8 cellular contexts compared by ENCODE assay signal in the genomic region with DNA sequence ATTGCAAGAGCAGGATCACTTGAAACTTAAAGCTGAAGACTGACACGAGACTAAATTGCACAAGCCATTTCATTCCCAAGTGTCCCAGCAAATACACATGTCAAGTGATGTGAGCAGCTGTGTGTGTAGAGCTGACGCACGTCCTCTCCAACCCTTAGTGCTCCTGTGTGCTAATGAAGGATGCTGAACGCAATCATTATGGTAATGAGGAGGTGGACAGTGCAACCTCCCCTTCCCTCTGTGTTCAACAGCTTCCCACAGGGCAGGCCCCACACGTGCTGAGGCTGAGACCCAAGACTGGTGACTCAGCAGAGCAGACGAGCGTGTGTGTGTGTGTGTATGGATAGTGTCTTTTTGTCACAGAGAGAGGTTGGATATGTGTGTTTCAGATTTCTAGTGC.
DNase-seq lines count a peak whose midpoint lies in the region; ATAC-seq, FAIRE-seq and TF ChIP-seq lines count a peak whose summit lies in the region.

No MANE protein-coding gene starts in this region.

- H3K4me3 ChIP-seq in astrocyte (ENCODE audit: insufficient read depth, low read depth, low read length): no peak overlapping the region

- no peak for FAIRE-seq in astrocyte (lab: Jason Lieb, UNC)

- intact Hi-C loops in left cardiac atrium (cut with DNase I): no loop called here

- H3K79me2 ChIP-seq in astrocyte (ENCODE audit: insufficient read depth, low read length): no peaks in the 10 kb centered on the region

- H3K4me1 ChIP-seq in astrocyte (ENCODE audit: insufficient read depth, low read length): peaks cover 23% of the 10 kb centered on the region

- peak overlapping the region; percentile 48 for H3K9ac ChIP-seq in astrocyte (ENCODE audit: low read length)

- peak overlapping the region; percentile 28 for H3K27ac ChIP-seq in astrocyte (ENCODE audit: low read depth, low read length)

- H3K27me3 Mint-ChIP-seq in HFFc6 (ENCODE audit: insufficient read depth) (peaks cover 2% of the 10 kb centered on the region; the same call in 1 of the 2 replicates), astrocyte (ENCODE audit: low read depth, unreplicated experiment) (no peaks in the 10 kb centered on the region)

- ATAC-seq in left cardiac atrium (peak; percentile 44 to 80), GM18502 (IDR thresholded peaks at IDR 0.05; ENCODE audit: poor library complexity, unreplicated experiment) (no peak), HG02981 (IDR thresholded peaks at IDR 0.05; ENCODE audit: unreplicated experiment) (no peak), GM18858 (IDR thresholded peaks at IDR 0.05; ENCODE audit: unreplicated experiment) (no peak)

- H3K4me3 Mint-ChIP-seq in HFFc6 (peak overlapping the region; percentile 35), astrocyte (ENCODE audit: unreplicated experiment) (no peak overlapping the region)

- H3K27ac Mint-ChIP-seq in HFFc6: peak overlapping the region; percentile 90
- no peak overlapping the region for H3K27ac Mint-ChIP-seq in astrocyte (ENCODE audit: unreplicated experiment)

- TF ChIP-seq CTCF in HFFc6 (IDR thresholded peaks at IDR 0.05) (no peak), astrocyte (IDR thresholded peaks at IDR 0.05; ENCODE audit: insufficient read depth, low read depth, low read length) (no peak)

- H3K36me3 Mint-ChIP-seq in HFFc6 (ENCODE audit: low read depth): peaks cover 9% of the 10 kb centered on the region; the same call in 1 of the 2 replicates
- peaks cover 2% of the 10 kb centered on the region for H3K36me3 Mint-ChIP-seq in astrocyte (ENCODE audit: low read depth, unreplicated experiment)

- peaks cover 61% of the 10 kb centered on the region for H3K4me1 Mint-ChIP-seq in HFFc6 (ENCODE audit: low read depth)
- H3K4me1 Mint-ChIP-seq in astrocyte (ENCODE audit: low read depth, unreplicated experiment): peaks cover 25% of the 10 kb centered on the region

- peaks cover 13% of the 10 kb centered on the region for H3K9me3 Mint-ChIP-seq in HFFc6
- H3K9me3 Mint-ChIP-seq in astrocyte (ENCODE audit: unreplicated experiment): peaks cover 13% of the 10 kb centered on the region

- peak; percentile 81 for DNase-seq in HFFc6
- peak; percentile 83 for DNase-seq in astrocyte (ENCODE audit: low read depth)
- peak; percentile 33 for DNase-seq in left cardiac atrium
- DNase-seq in stromal cell of bone marrow (ENCODE audit: low read depth): peak; percentile 40
- DNase-seq in OCI-M1 (lab: John Stamatoyannopoulos, UW): no peak

- peak overlapping the region; percentile 59 for H2AFZ ChIP-seq in astrocyte (ENCODE audit: low read depth, low read length)

- H3K9me3 ChIP-seq in astrocyte (ENCODE audit: insufficient read depth, low read depth, low read length): no peaks in the 10 kb centered on the region

- peak overlapping the region; percentile 36 for H3K4me2 ChIP-seq in astrocyte (ENCODE audit: low read length)

- no peaks in the 10 kb centered on the region for H4K20me1 ChIP-seq in astrocyte (ENCODE audit: insufficient read depth, low read length)

- H3K36me3 ChIP-seq in astrocyte (ENCODE audit: insufficient read depth, low read length): no peaks in the 10 kb centered on the region

- H3K27me3 ChIP-seq in astrocyte (ENCODE audit: insufficient read depth, low read length): no peaks in the 10 kb centered on the region

Comparison
In these comparisons a context has a peak if more than half of its experiments do, and no peak if none do; other contexts are left out.
1. ATAC-seq: peak in left cardiac atrium (2 of 2); none in GM18502 (single experiment), HG02981 (single experiment) and GM18858 (single experiment).